In genomic region chr3:33962383-33962782, GRCh38 we compare ENCODE assay signal across 14 cellular contexts.
DNase-seq lines count a peak whose midpoint lies in the region; ATAC-seq and TF ChIP-seq lines count a peak whose summit lies in the region.
"Had no signal": no experiment of that assay in that cellular context is flagged by ENCODE, and none has a peak within 500 bp of the region (broad histone marks: within the 10 kb centered on the region; RNA-seq: fewer than 3 reads in every experiment).

No MANE protein-coding gene starts in this region.

- DNase-seq in DND-41 = no peak
- DNase-seq in NCI-H446 (lab: John Stamatoyannopoulos, UW) = peak; percentile 19 to 83
- DNase-seq in cerebellar cortex (ENCODE audit: low spot score) = peak; percentile 89
- DNase-seq in fibroblast of mammary gland (ENCODE audit: low read depth) = peak; percentile 18
- no peak for DNase-seq in CD1c-positive myeloid dendritic cell (ENCODE audit: extremely low spot score)
- DNase-seq: ACHN; CD4-positive, alpha-beta T cell; GM23248 had no signal

- no peak overlapping the region for H3K27ac ChIP-seq in DND-41 (ENCODE audit: low read length)
- H3K27ac ChIP-seq: BLaER1 treated with 17β-estradiol and CSF1 and Interleukin-3, amounts not matched to agents 10 nM and 100 nM; GM23248; KMS-11 had no signal

- H3K4me3 ChIP-seq in DND-41 (ENCODE audit: low read depth in 1 of 2, low read length in 2 of 2) (no peak overlapping the region), fibroblast of mammary gland (ENCODE audit: control insufficient read depth, low read depth, low read length) (no peak overlapping the region)
- H3K4me3 ChIP-seq: BLaER1 treated with 17β-estradiol and CSF1 and Interleukin-3, amounts not matched to agents 10 nM and 100 nM; GM12878; GM23248 had no signal

- no peaks in the 10 kb centered on the region for H3K27me3 ChIP-seq in DND-41 (ENCODE audit: insufficient read depth, low read length, poor library complexity)
- H3K27me3 ChIP-seq: BLaER1 treated with 17β-estradiol and CSF1 and Interleukin-3, amounts not matched to agents 10 nM and 100 nM had no signal

- TF ChIP-seq CTCF in DND-41 (IDR thresholded peaks at IDR 0.05; ENCODE audit: borderline replicate concordance, extremely low read depth, low read length, poor library complexity, severe bottlenecking) (no peak), fibroblast of mammary gland (conservative IDR thresholded peaks at IDR 0.05; ENCODE audit: control insufficient read depth, insufficient read depth, low read depth, low read length) (no peak)

- H3K9me3 ChIP-seq in DND-41 (ENCODE audit: insufficient read depth, low read length, severe bottlenecking) = peaks cover 2% of the 10 kb centered on the region

- no peak overlapping the region for H3K9ac ChIP-seq in DND-41 (ENCODE audit: low read depth, low read length)
- H3K9ac ChIP-seq: BLaER1 treated with 17β-estradiol and CSF1 and Interleukin-3, amounts not matched to agents 10 nM and 100 nM; GM23248; KMS-11 had no signal

- H3K4me1 ChIP-seq in DND-41 (ENCODE audit: insufficient read depth, low read length) = no peaks in the 10 kb centered on the region
- H3K4me1 ChIP-seq: BLaER1 treated with 17β-estradiol and CSF1 and Interleukin-3, amounts not matched to agents 10 nM and 100 nM had no signal

- H3K4me2 ChIP-seq in DND-41 (ENCODE audit: insufficient read depth, low read length) = no peak overlapping the region
- H3K4me2 ChIP-seq: BLaER1 treated with 17β-estradiol and CSF1 and Interleukin-3, amounts not matched to agents 10 nM and 100 nM; KMS-11 had no signal

- no peaks in the 10 kb centered on the region for H3K36me3 ChIP-seq in DND-41 (ENCODE audit: insufficient read depth, low read length)
- H3K36me3 ChIP-seq: BLaER1 treated with 17β-estradiol and CSF1 and Interleukin-3, amounts not matched to agents 10 nM and 100 nM had no signal

- ATAC-seq in DND-41 (ENCODE audit: insufficient read depth, low read depth) (0 out of 3 replicates have a peak, but pooled peaks have one; percentile 47), HG03469 (IDR thresholded peaks at IDR 0.05; ENCODE audit: unreplicated experiment) (no peak), HG02610 (IDR thresholded peaks at IDR 0.05; ENCODE audit: unreplicated experiment) (no peak)
- ATAC-seq: GM12878, HCT116 had no signal

- H2AFZ ChIP-seq in DND-41 (ENCODE audit: low read depth, low read length) = no peak overlapping the region
- H2AFZ ChIP-seq: GM23248 had no signal

- H3K79me2 ChIP-seq in DND-41 (ENCODE audit: insufficient read depth, low read length) = no peaks in the 10 kb centered on the region

- H4K20me1 ChIP-seq in DND-41 (ENCODE audit: insufficient read depth, low read length) = no peaks in the 10 kb centered on the region
- H4K20me1 ChIP-seq: BLaER1 treated with 17β-estradiol and CSF1 and Interleukin-3, amounts not matched to agents 10 nM and 100 nM had no signal

Comparison
In these comparisons a context has a peak if more than half of its experiments do, and no peak if none do; other contexts are left out.
1. DNase-seq: peak in NCI-H446 (2 of 2), cerebellar cortex (single experiment) and fibroblast of mammary gland (single experiment); none in DND-41 (single experiment) and CD1c-positive myeloid dendritic cell (single experiment).